1 cellular context compared by ENCODE assay signal in the genomic region with DNA sequence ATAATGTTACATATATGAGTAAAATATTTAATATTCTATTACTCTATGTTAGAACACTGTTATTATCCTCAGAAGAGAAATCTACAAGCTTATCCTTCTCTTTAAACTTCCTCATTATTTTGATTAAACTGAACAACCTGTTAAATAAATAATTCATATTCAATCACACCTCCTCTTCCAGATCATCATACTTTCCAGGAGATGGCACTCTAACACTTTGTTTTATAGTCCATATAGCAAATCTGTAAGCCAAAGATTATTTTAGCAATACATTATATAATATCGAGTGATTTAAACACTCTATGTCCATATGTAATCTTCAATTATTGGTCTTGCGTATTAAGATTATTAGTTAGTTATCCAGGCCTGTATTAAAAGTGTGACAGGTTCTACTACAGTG.
TF ChIP-seq lines count a peak whose summit lies in the region.

No MANE protein-coding gene starts in this region.

TF ChIP-seq in GM12878, 131 proteins besides CTCF, POLR2A, EP300 and RAD21 (continued from another document):
- TF ChIP-seq, protein P1, sequence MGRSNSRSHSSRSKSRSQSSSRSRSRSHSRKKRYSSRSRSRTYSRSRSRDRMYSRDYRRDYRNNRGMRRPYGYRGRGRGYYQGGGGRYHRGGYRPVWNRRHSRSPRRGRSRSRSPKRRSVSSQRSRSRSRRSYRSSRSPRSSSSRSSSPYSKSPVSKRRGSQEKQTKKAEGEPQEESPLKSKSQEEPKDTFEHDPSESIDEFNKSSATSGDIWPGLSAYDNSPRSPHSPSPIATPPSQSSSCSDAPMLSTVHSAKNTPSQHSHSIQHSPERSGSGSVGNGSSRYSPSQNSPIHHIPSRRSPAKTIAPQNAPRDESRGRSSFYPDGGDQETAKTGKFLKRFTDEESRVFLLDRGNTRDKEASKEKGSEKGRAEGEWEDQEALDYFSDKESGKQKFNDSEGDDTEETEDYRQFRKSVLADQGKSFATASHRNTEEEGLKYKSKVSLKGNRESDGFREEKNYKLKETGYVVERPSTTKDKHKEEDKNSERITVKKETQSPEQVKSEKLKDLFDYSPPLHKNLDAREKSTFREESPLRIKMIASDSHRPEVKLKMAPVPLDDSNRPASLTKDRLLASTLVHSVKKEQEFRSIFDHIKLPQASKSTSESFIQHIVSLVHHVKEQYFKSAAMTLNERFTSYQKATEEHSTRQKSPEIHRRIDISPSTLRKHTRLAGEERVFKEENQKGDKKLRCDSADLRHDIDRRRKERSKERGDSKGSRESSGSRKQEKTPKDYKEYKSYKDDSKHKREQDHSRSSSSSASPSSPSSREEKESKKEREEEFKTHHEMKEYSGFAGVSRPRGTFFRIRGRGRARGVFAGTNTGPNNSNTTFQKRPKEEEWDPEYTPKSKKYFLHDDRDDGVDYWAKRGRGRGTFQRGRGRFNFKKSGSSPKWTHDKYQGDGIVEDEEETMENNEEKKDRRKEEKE (IDR thresholded peaks at IDR 0.05) = no peak
